Comparison of ENCODE assay signal across 13 cellular contexts in genomic region chr10:26557641-26558014, GRCh38.
DNase-seq lines count a peak whose midpoint lies in the region; TF ChIP-seq lines count a peak whose summit lies in the region.
"Had no signal": no experiment of that assay in that cellular context is flagged by ENCODE, and none has a peak within 500 bp of the region (broad histone marks: within the 10 kb centered on the region; RNA-seq: fewer than 3 reads in every experiment).

No MANE protein-coding gene starts in this region.

- H3F3A ChIP-seq in Loucy (ENCODE audit: low read depth) = no peaks in the 10 kb centered on the region

- H4K20me1 ChIP-seq in Loucy (ENCODE audit: insufficient read depth, low read length, poor library complexity, severe bottlenecking) = no peaks in the 10 kb centered on the region

- DNase-seq in CD4-positive, alpha-beta memory T cell = no peak
- DNase-seq in epithelial cell of proximal tubule (ENCODE audit: low read depth) (peak; percentile 49), retinal pigment epithelial cell (ENCODE audit: low read depth) (peak; percentile 50), HEK293T (ENCODE audit: extremely low spot score) (no peak), ascending aorta (ENCODE audit: low spot score in 2 of 2) (no peak), esophagus muscularis mucosa (ENCODE audit: extremely low spot score) (no peak), inferior parietal cortex (ENCODE audit: extremely low spot score) (no peak)
- DNase-seq: activated effector memory CD4-positive, alpha-beta T cell treated with Interleukin-2 at 50 U/mL for 16 hours; stomach had no signal

- no peaks in the 10 kb centered on the region for H3K9me2 ChIP-seq in Loucy (replicated peaks; ENCODE audit: low read depth, low read length)

- H2AFZ ChIP-seq in Loucy (ENCODE audit: low read length) = peak overlapping the region; percentile 39; the same call in 1 of the 2 replicates

- H3K27me3 Mint-ChIP-seq in CD4-positive, alpha-beta memory T cell = no peaks in the 10 kb centered on the region
- H3K27me3 Mint-ChIP-seq: activated CD4-positive, alpha-beta T cell treated with anti-CD3 and anti-CD28 coated beads, Interleukin-2, amount 10 ng/mL, durations not matched to agents 7 days and 5 days had no signal

- no peaks in the 10 kb centered on the region for H3K4me1 ChIP-seq in CD4-positive, alpha-beta memory T cell (ENCODE audit: insufficient read depth, low read length)
- H3K4me1 ChIP-seq in Loucy (ENCODE audit: insufficient read depth, low read length, poor library complexity, severe bottlenecking) (no peaks in the 10 kb centered on the region), ascending aorta (no peaks in the 10 kb centered on the region), esophagus muscularis mucosa (peaks cover 0 to 10% (median 4%) of the 10 kb centered on the region in 4 donors)

- peaks cover 71 to 73% of the 10 kb centered on the region in 2 donors for H3K36me3 Mint-ChIP-seq in CD4-positive, alpha-beta memory T cell
- H3K36me3 Mint-ChIP-seq: mesothelial cell of epicardium had no signal

- H3K4me3 Mint-ChIP-seq in CD4-positive, alpha-beta memory T cell = no peak overlapping the region
- H3K4me3 Mint-ChIP-seq: activated CD4-positive, alpha-beta T cell treated with anti-CD3 and anti-CD28 coated beads, Interleukin-2, amount 10 ng/mL, durations not matched to agents 7 days and 5 days; mesothelial cell of epicardium had no signal

- H3K4me3 ChIP-seq in CD4-positive, alpha-beta memory T cell (ENCODE audit: low read length in 2 of 2) = no peak overlapping the region
- no peak overlapping the region for H3K4me3 ChIP-seq in Loucy (ENCODE audit: low read length, poor library complexity, severe bottlenecking)
- no peak overlapping the region for H3K4me3 ChIP-seq in epithelial cell of proximal tubule (ENCODE audit: low read depth, low read length)
- no peak overlapping the region for H3K4me3 ChIP-seq in retinal pigment epithelial cell (ENCODE audit: low read length)
- no peak overlapping the region for H3K4me3 ChIP-seq in ascending aorta
- H3K4me3 ChIP-seq in esophagus muscularis mucosa = no peak overlapping the region
- H3K4me3 ChIP-seq: stomach had no signal

- POLR2A ChIA-PET in CD4-positive, alpha-beta memory T cell (lab: Charles Lee; ENCODE audit: partially characterized antibody) = no interaction called here
- POLR2A ChIA-PET in HEK293T (lab: Yijun Ruan, JAX) = no interaction called here

- intact Hi-C loops in CD4-positive, alpha-beta memory T cell (cut with micrococcal nuclease) = loop anchor here (1.0 to 2.0 kb wide), 2 partner anchors 119 to 222 kb away; partner anchors contain the start of gene APBB1IP
- intact Hi-C loops in ascending aorta (cut with DNase I) = loop anchor here (2.0 to 5.0 kb wide), 2 partner anchors 223 to 680 kb away; no protein-coding TSS in a partner anchor
- intact Hi-C loops in esophagus muscularis mucosa (cut with DNase I) = loop anchor here (5.0 kb wide), 2 partner anchors 220 to 680 kb away; no protein-coding TSS in a partner anchor

- peak overlapping the region in 4 of 7 donors; percentile 14 to 66 (median 42) for H3K27ac Mint-ChIP-seq in CD4-positive, alpha-beta memory T cell
- H3K27ac Mint-ChIP-seq: activated CD4-positive, alpha-beta T cell treated with anti-CD3 and anti-CD28 coated beads, Interleukin-2, amount 10 ng/mL, durations not matched to agents 7 days and 5 days; mesothelial cell of epicardium had no signal

- no peaks in the 10 kb centered on the region for H3K27me3 ChIP-seq in CD4-positive, alpha-beta memory T cell (ENCODE audit: insufficient read depth, low read length)
- H3K27me3 ChIP-seq in Loucy (ENCODE audit: insufficient read depth, low read length, poor library complexity, severe bottlenecking) (no peaks in the 10 kb centered on the region), ascending aorta (no peaks in the 10 kb centered on the region), esophagus muscularis mucosa (peaks cover 0 to 36% (median 0%) of the 10 kb centered on the region in 4 donors)
- H3K27me3 ChIP-seq: stomach had no signal

- H3K4me2 ChIP-seq in Loucy (ENCODE audit: low read depth, low read length, poor library complexity, severe bottlenecking) = no peak overlapping the region

- 42% methylated on average over 5 of the region's 5 CpGs for WGBS in esophagus muscularis mucosa

- TF ChIP-seq EP300 in esophagus muscularis mucosa (IDR thresholded peaks at IDR 0.05) = no peak

- no peaks in the 10 kb centered on the region for H3K9me3 Mint-ChIP-seq in CD4-positive, alpha-beta memory T cell
- H3K9me3 Mint-ChIP-seq: activated CD4-positive, alpha-beta T cell treated with anti-CD3 and anti-CD28 coated beads, Interleukin-2, amount 10 ng/mL, durations not matched to agents 7 days and 5 days; mesothelial cell of epicardium had no signal

- CTCF ChIA-PET in CD4-positive, alpha-beta memory T cell (lab: Charles Lee; ENCODE audit: partially characterized antibody) = interaction anchor here (0.7 to 4.7 kb wide), 4 partner anchors 151 to 324 kb away, joined by 3 to 58 read pairs (median 4); no protein-coding TSS in a partner anchor
- CTCF ChIA-PET in HEK293T (lab: Yijun Ruan, JAX) = interaction anchor here (0.7 to 5.9 kb wide), 2 partner anchors 10 to 223 kb away, joined by 3 to 42 read pairs; no protein-coding TSS in a partner anchor

- H3K79me2 ChIP-seq in Loucy (ENCODE audit: insufficient read depth, low read length) = no peaks in the 10 kb centered on the region

- H3K9me3 ChIP-seq in CD4-positive, alpha-beta memory T cell (ENCODE audit: control insufficient read depth in 1 of 2, low read length in 2 of 2) = no peaks in the 10 kb centered on the region
- H3K9me3 ChIP-seq in Loucy (ENCODE audit: insufficient read depth, low read depth, low read length) (no peaks in the 10 kb centered on the region), ascending aorta (no peaks in the 10 kb centered on the region), esophagus muscularis mucosa (no peaks in the 10 kb centered on the region)
- H3K9me3 ChIP-seq: stomach had no signal

- H3K9ac ChIP-seq in Loucy (ENCODE audit: low read depth, low read length, poor library complexity, severe bottlenecking) = no peak overlapping the region

- TF ChIP-seq CTCF in Loucy (conservative IDR thresholded peaks at IDR 0.05; ENCODE audit: low read length) (no peak), epithelial cell of proximal tubule (conservative IDR thresholded peaks at IDR 0.05; ENCODE audit: low read depth, low read length) (no peak), retinal pigment epithelial cell (conservative IDR thresholded peaks at IDR 0.05; ENCODE audit: low read depth, low read length) (no peak), ascending aorta (IDR thresholded peaks at IDR 0.05) (no peak), esophagus muscularis mucosa (IDR thresholded peaks at IDR 0.05) (no peak)

- H3K27ac ChIP-seq in CD4-positive, alpha-beta memory T cell (ENCODE audit: low read depth, low read length) = no peak overlapping the region
- H3K27ac ChIP-seq in ascending aorta (no peak overlapping the region), esophagus muscularis mucosa (replicated peaks in 1 of 4) (no peak overlapping the region)
- H3K27ac ChIP-seq: HL-60, stomach had no signal

- peaks cover 42% of the 10 kb centered on the region for H3K36me3 ChIP-seq in CD4-positive, alpha-beta memory T cell (ENCODE audit: insufficient read depth, low read length)
- H3K36me3 ChIP-seq in Loucy (ENCODE audit: insufficient read depth, low read length) (no peaks in the 10 kb centered on the region), ascending aorta (no peaks in the 10 kb centered on the region), esophagus muscularis mucosa (no peaks in the 10 kb centered on the region)

- no peak for TF ChIP-seq POLR2A in esophagus muscularis mucosa (IDR thresholded peaks at IDR 0.05; ENCODE audit: low read depth)

- H3K4me1 Mint-ChIP-seq in CD4-positive, alpha-beta memory T cell = peaks cover 0 to 16% (median 8%) of the 10 kb centered on the region in 4 donors
- H3K4me1 Mint-ChIP-seq: mesothelial cell of epicardium had no signal

TF ChIP-seq in HEK293T, 16 proteins besides CTCF, POLR2A, EP300 and RAD21:
- TF ChIP-seq ARNT (IDR thresholded peaks at IDR 0.05) (no peak), NFRKB (IDR thresholded peaks at IDR 0.05) (no peak), LEF1 (IDR thresholded peaks at IDR 0.05; ENCODE audit: borderline replicate concordance) (no peak), TARDBP (IDR thresholded peaks at IDR 0.05) (no peak), PKNOX1 (IDR thresholded peaks at IDR 0.05) (no peak), SP1 (IDR thresholded peaks at IDR 0.05) (no peak)

Comparison
In these comparisons a context has a peak if more than half of its experiments do, and no peak if none do; other contexts are left out.
1. DNase-seq: peak in epithelial cell of proximal tubule (single experiment) and retinal pigment epithelial cell (single experiment); none in CD4-positive, alpha-beta memory T cell (0 of 5), HEK293T (single experiment), ascending aorta (0 of 2), esophagus muscularis mucosa (single experiment) and inferior parietal cortex (single experiment).